In genomic region chr11:122883682-122883981, GRCh38 we compare ENCODE assay signal across 9 cellular contexts. TPM values are rescaled to one million over a fixed set of nuclear protein-coding genes. Genes with fewer than 3 reads are reported as not detected.
DNase-seq lines count a peak whose midpoint lies in the region; ATAC-seq, FAIRE-seq and TF ChIP-seq lines count a peak whose summit lies in the region.
"Had no signal": no experiment of that assay in that cellular context is flagged by ENCODE, and none has a peak within 500 bp of the region (broad histone marks: within the 10 kb centered on the region; RNA-seq: fewer than 3 reads in every experiment).

No MANE protein-coding gene starts in this region.

- H3K9me2 ChIP-seq in hepatocyte (replicated peaks; ENCODE audit: insufficient read depth), result no peaks in the 10 kb centered on the region

- TF ChIP-seq CTCF in HFF-Myc (IDR thresholded peaks at IDR 0.05; ENCODE audit: low read depth, low read length, missing control alignments) (no peak), hepatocyte (IDR thresholded peaks at IDR 0.05; ENCODE audit: poor library complexity) (no peak)

- peaks cover 14% of the 10 kb centered on the region for H3K4me1 Mint-ChIP-seq in activated T-helper 2 cell treated with anti-CD3 and anti-CD28 coated beads, Interferon-gamma antibody, Interleukin-2, Interleukin-4, amounts not matched to agents 10 μg/mL and 5 μg/mL and 100 μg/mL, durations not matched to agents 14 hours and 24 hours and 36 hours (ENCODE audit: low read depth)

- H3K4me3 ChIP-seq in HFF-Myc (replicated peaks; ENCODE audit: low read depth, low read length) (peak overlapping the region; percentile 51), hepatocyte (peak overlapping the region; percentile 27), small intestine (ENCODE audit: low read depth in 1 of 2, low read length in 2 of 2) (peak overlapping the region in 1 of 2 donors; percentile 59)

- H3K9me3 Mint-ChIP-seq in activated T-helper 2 cell treated with anti-CD3 and anti-CD28 coated beads, Interferon-gamma antibody, Interleukin-2, Interleukin-4, amounts not matched to agents 10 μg/mL and 5 μg/mL and 100 μg/mL, durations not matched to agents 14 hours and 24 hours and 36 hours, result no peaks in the 10 kb centered on the region

- H3K27ac Mint-ChIP-seq in activated T-helper 2 cell treated with anti-CD3 and anti-CD28 coated beads, Interferon-gamma antibody, Interleukin-2, Interleukin-4, amounts not matched to agents 10 μg/mL and 5 μg/mL and 100 μg/mL, durations not matched to agents 14 hours and 24 hours and 36 hours, result peak overlapping the region; percentile 62

- H3K4me1 ChIP-seq in hepatocyte (ENCODE audit: insufficient read depth) (peaks cover 6% of the 10 kb centered on the region), small intestine (ENCODE audit: control insufficient read depth in 2 of 2, insufficient read depth in 1 of 2, low read depth in 1 of 2, low read length in 1 of 2) (no peaks in the 10 kb centered on the region)

- H2AFZ ChIP-seq in hepatocyte, result peak overlapping the region; percentile 50

- H3K36me3 Mint-ChIP-seq in activated T-helper 2 cell treated with anti-CD3 and anti-CD28 coated beads, Interferon-gamma antibody, Interleukin-2, Interleukin-4, amounts not matched to agents 10 μg/mL and 5 μg/mL and 100 μg/mL, durations not matched to agents 14 hours and 24 hours and 36 hours (ENCODE audit: low read depth), result no peaks in the 10 kb centered on the region

- no peak for ATAC-seq in HG03565 (IDR thresholded peaks at IDR 0.05; ENCODE audit: unreplicated experiment)

- no peak for FAIRE-seq in small intestine (lab: Jason Lieb, UNC)

- H3K4me3 Mint-ChIP-seq in activated T-helper 2 cell treated with anti-CD3 and anti-CD28 coated beads, Interferon-gamma antibody, Interleukin-2, Interleukin-4, amounts not matched to agents 10 μg/mL and 5 μg/mL and 100 μg/mL, durations not matched to agents 14 hours and 24 hours and 36 hours (ENCODE audit: low read depth), result peak overlapping the region; percentile 79

- H3K27me3 ChIP-seq in hepatocyte, result peaks cover 10% of the 10 kb centered on the region
- no peaks in the 10 kb centered on the region for H3K27me3 ChIP-seq in small intestine (ENCODE audit: control insufficient read depth in 2 of 2, insufficient read depth in 2 of 2, low read length in 2 of 2)

- H3K79me2 ChIP-seq in hepatocyte, result no peaks in the 10 kb centered on the region

- H3K4me2 ChIP-seq in hepatocyte, result peak overlapping the region; percentile 87

- H3K9me3 ChIP-seq in hepatocyte (ENCODE audit: low read depth) (no peaks in the 10 kb centered on the region), small intestine (ENCODE audit: control insufficient read depth, low read depth) (no peaks in the 10 kb centered on the region)

- intact Hi-C loops in activated T-helper 2 cell treated with anti-CD3 and anti-CD28 coated beads, Interferon-gamma antibody, Interleukin-2, Interleukin-4, amounts not matched to agents 10 μg/mL and 5 μg/mL and 100 μg/mL, durations not matched to agents 14 hours and 24 hours and 36 hours (cut with micrococcal nuclease), result loop anchor here (2.0 to 5.0 kb wide), 2 partner anchors 27 to 99 kb away; partner anchors contain the start of gene BSX

- H3K27me3 Mint-ChIP-seq in activated T-helper 2 cell treated with anti-CD3 and anti-CD28 coated beads, Interferon-gamma antibody, Interleukin-2, Interleukin-4, amounts not matched to agents 10 μg/mL and 5 μg/mL and 100 μg/mL, durations not matched to agents 14 hours and 24 hours and 36 hours (ENCODE audit: low read depth), result peaks cover 24% of the 10 kb centered on the region

- H3K36me3 ChIP-seq in hepatocyte (replicated peaks; ENCODE audit: insufficient read depth, low read depth) (no peaks in the 10 kb centered on the region), small intestine (ENCODE audit: control insufficient read depth in 2 of 2, insufficient read depth in 2 of 2, low read length in 2 of 2) (no peaks in the 10 kb centered on the region)

- no peak for DNase-seq in HFF-Myc (ENCODE audit: extremely low read depth, low read depth)
- no peak for DNase-seq in activated T-helper 2 cell treated with anti-CD3 and anti-CD28 coated beads, Interferon-gamma antibody, Interleukin-2, Interleukin-4, amounts not matched to agents 10 μg/mL and 5 μg/mL and 100 μg/mL, durations not matched to agents 14 hours and 24 hours and 36 hours (ENCODE audit: low spot score)
- no peak for DNase-seq in hepatocyte (ENCODE audit: low spot score)
- DNase-seq in small intestine, result no peak
- DNase-seq in NCI-H2029 (lab: John Stamatoyannopoulos, UW), result no peak
- no peak for DNase-seq in cerebellar nuclear complex (lab: John Stamatoyannopoulos, UW)
- DNase-seq in foreskin melanocyte, result no peak
- DNase-seq: NCI-H2171 had no signal

- H3K27ac ChIP-seq in hepatocyte (peak overlapping the region; percentile 87), small intestine (ENCODE audit: low read depth in 1 of 2, low read length in 1 of 2) (peak overlapping the region; percentile 68 to 91)

- H4K20me1 ChIP-seq in hepatocyte (ENCODE audit: insufficient read depth, poor library complexity, severe bottlenecking), result no peaks in the 10 kb centered on the region

- WGBS in hepatocyte (ENCODE audit: low lambda C conversion rate, missing lambda C conversion rate), result 44% methylated on average over 3 of the region's 3 CpGs
- 49 to 62% (median 60%) methylated on average over 3 of the region's 3 CpGs for WGBS in small intestine, 3 donors

RNA-seq across cellular contexts. Expression of gene JHY, which starts 1.1 kb away (rescaled TPM):
- 0.91 and 1.3 TPM in 2 replicates for total RNA-seq in activated T-helper 2 cell treated with anti-CD3 and anti-CD28 coated beads, Interferon-gamma antibody, Interleukin-2, Interleukin-4, amounts not matched to agents 10 μg/mL and 5 μg/mL and 100 μg/mL, durations not matched to agents 14 hours and 24 hours and 36 hours
- total RNA-seq in hepatocyte, result 2.0 and 2.8 TPM in 2 replicates
- polyA plus RNA-seq in hepatocyte (1.8 and 3.0 TPM in 2 replicates), small intestine (1 to 10 TPM; 1.3 to 1.8 (median 1.4) TPM)

RNA-seq across cellular contexts. Expression of gene CRTAM, which starts 45.3 kb away (rescaled TPM):
- total RNA-seq in activated T-helper 2 cell treated with anti-CD3 and anti-CD28 coated beads, Interferon-gamma antibody, Interleukin-2, Interleukin-4, amounts not matched to agents 10 μg/mL and 5 μg/mL and 100 μg/mL, durations not matched to agents 14 hours and 24 hours and 36 hours, result 10.5 and 11.0 TPM in 2 replicates
- not detected in 2 replicates for total RNA-seq in hepatocyte
- not detected in 2 replicates for polyA plus RNA-seq in hepatocyte
- under 1 TPM in 2 of 3 donors, not detected in 1; 0.15 to 0.54 TPM for polyA plus RNA-seq in small intestine

Comparison
In these comparisons a context has a peak if more than half of its experiments do, and no peak if none do; other contexts are left out.
1. RNA of gene CRTAM, which starts 45.3 kb away (total RNA-seq): 10.5 to 11.0 TPM in activated T-helper 2 cell treated with anti-CD3 and anti-CD28 coated beads, Interferon-gamma antibody, Interleukin-2, Interleukin-4, amounts not matched to agents 10 μg/mL and 5 μg/mL and 100 μg/mL, durations not matched to agents 14 hours and 24 hours and 36 hours; not detected in hepatocyte; every median in the first group is over 10 times any median in the second.